17 cellular contexts compared by ENCODE assay signal in genomic region chr7:412731-413356, GRCh38.
DNase-seq lines count a peak whose midpoint lies in the region; ATAC-seq, FAIRE-seq and TF ChIP-seq lines count a peak whose summit lies in the region.
"Had no signal": no experiment of that assay in that cellular context is flagged by ENCODE, and none has a peak within 500 bp of the region (broad histone marks: within the 10 kb centered on the region; RNA-seq: fewer than 3 reads in every experiment).

No MANE protein-coding gene starts in this region.

- no peak for TF ChIP-seq EP300 in H1 (IDR thresholded peaks at IDR 0.05; ENCODE audit: borderline replicate concordance in 1 of 2, low read depth in 2 of 2, low read length in 2 of 2)
- no peak for TF ChIP-seq EP300 in sigmoid colon (IDR thresholded peaks at IDR 0.05)

- no peak overlapping the region for H4K8ac ChIP-seq in H1 (ENCODE audit: extremely low read depth, insufficient read depth, low read length)

- TF ChIP-seq RAD21 in H1 (IDR thresholded peaks at IDR 0.05 in 1 of 2, conservative IDR thresholded peaks at IDR 0.05 in 1 of 2; ENCODE audit: low read depth in 2 of 2, low read length in 2 of 2): no peak

- H2BK120ac ChIP-seq in H1 (replicated peaks; ENCODE audit: low read depth, low read length): no peak overlapping the region

- H3K4me3 ChIP-seq in heart right ventricle: no peak overlapping the region
- H3K4me3 ChIP-seq in H1 (ENCODE audit: extremely low read depth in 1 of 4, insufficient read depth in 2 of 4, low read depth in 3 of 4, low read length in 4 of 4): no peak overlapping the region
- H3K4me3 ChIP-seq in spleen: no peak overlapping the region
- H3K4me3 ChIP-seq in sigmoid colon: no peak overlapping the region
- H3K4me3 ChIP-seq: GM12878, GM23338, Peyer's patch had no signal

- CTCF ChIA-PET in H1 (lab: Charles Lee; ENCODE audit: partially characterized antibody): interaction anchor here (1.2 to 1.4 kb wide), 2 partner anchors 43 to 71 kb away, joined by 3 to 4 read pairs; no protein-coding TSS in a partner anchor

- intact Hi-C loops in Right ventricle myocardium inferior (cut with DNase I): no loop called here
- intact Hi-C loops in heart right ventricle (cut with DNase I): no loop called here
- intact Hi-C loops in spleen (cut with DNase I; ENCODE audit: low total_unique reads): no loop called here
- intact Hi-C loops in sigmoid colon (cut with DNase I): no loop called here

- no peak for ATAC-seq in Right ventricle myocardium inferior
- ATAC-seq in heart right ventricle: no peak
- no peak for ATAC-seq in HG02852 (IDR thresholded peaks at IDR 0.05; ENCODE audit: unreplicated experiment)
- ATAC-seq: GM12878, GM23338 had no signal

- H3K79me1 ChIP-seq in H1 (ENCODE audit: low read depth, low read length): no peaks in the 10 kb centered on the region

- TF ChIP-seq POLR2A in H1 (IDR thresholded peaks at IDR 0.05; ENCODE audit: control extremely low read depth in 1 of 2, low read depth in 2 of 2, low read length in 2 of 2) (no peak), spleen (IDR thresholded peaks at IDR 0.05) (no peak), sigmoid colon (IDR thresholded peaks at IDR 0.05) (no peak)

- H4K91ac ChIP-seq in H1 (replicated peaks; ENCODE audit: insufficient read length, low read length): no peak overlapping the region

- H4K20me1 ChIP-seq in H1 (replicated peaks in 1 of 2; ENCODE audit: control insufficient read depth in 1 of 2, insufficient read depth in 2 of 2, low read length in 2 of 2): peaks cover 0 to 2% of the 10 kb centered on the region in 2 experiments

- peaks cover 0 to 13% (median 9%) of the 10 kb centered on the region in 11 donors for H3K9me3 ChIP-seq in heart right ventricle
- peaks cover 5 to 8% of the 10 kb centered on the region in 2 experiments; a peak in 3 of 4 replicates for H3K9me3 ChIP-seq in H1 (ENCODE audit: insufficient read depth in 2 of 2, low read depth in 1 of 2, low read length in 1 of 2)
- peaks cover 2 to 12% (median 10%) of the 10 kb centered on the region in 8 donors for H3K9me3 ChIP-seq in spleen
- H3K9me3 ChIP-seq in sigmoid colon: peaks cover 2 to 7% (median 6%) of the 10 kb centered on the region in 4 donors
- H3K9me3 ChIP-seq: Peyer's patch had no signal

- no peak overlapping the region for H3K56ac ChIP-seq in H1 (replicated peaks; ENCODE audit: insufficient read length, low read depth, low read length)

- no peak overlapping the region for H3K4ac ChIP-seq in H1 (replicated peaks; ENCODE audit: insufficient read length, low read depth, low read length)

- no peaks in the 10 kb centered on the region for H3K4me1 ChIP-seq in heart right ventricle
- H3K4me1 ChIP-seq in H1 (replicated peaks in 1 of 4; ENCODE audit: control insufficient read depth in 3 of 4, insufficient read depth in 4 of 4, low read length in 3 of 4): peaks cover 0 to 3% (median under 1%) of the 10 kb centered on the region in 4 experiments; a peak in 2 of 7 replicates
- H3K4me1 ChIP-seq in spleen: no peaks in the 10 kb centered on the region
- no peaks in the 10 kb centered on the region for H3K4me1 ChIP-seq in sigmoid colon
- H3K4me1 ChIP-seq: Caco-2, Peyer's patch had no signal

- H3K27ac ChIP-seq in heart right ventricle (no peak overlapping the region), H1 (ENCODE audit: low read depth, low read length) (no peak overlapping the region), spleen (no peak overlapping the region), sigmoid colon (no peak overlapping the region)
- H3K27ac ChIP-seq: Peyer's patch had no signal

- H2BK15ac ChIP-seq in H1 (ENCODE audit: low read length): no peak overlapping the region

- H2AFZ ChIP-seq in H1 (ENCODE audit: low read length): no peak overlapping the region
- H2AFZ ChIP-seq: GM23338 had no signal

- H3K14ac ChIP-seq in H1 (ENCODE audit: insufficient read length): no peak overlapping the region

- POLR2A ChIA-PET in H1 (lab: Charles Lee; ENCODE audit: partially characterized antibody): interaction anchor here (1.0 kb wide), 2 partner anchors 16 to 19 kb away, joined by 3 read pairs; no protein-coding TSS in a partner anchor

- no peak overlapping the region for H3K4me2 ChIP-seq in H1 (ENCODE audit: insufficient read depth in 1 of 2, low read depth in 2 of 2, low read length in 2 of 2)
- H3K4me2 ChIP-seq: GM23338 had no signal

- FAIRE-seq in H1 (lab: Jason Lieb, UNC): no peak
- FAIRE-seq: GM12878 had no signal

- H3K79me2 ChIP-seq in H1 (ENCODE audit: control insufficient read depth in 1 of 2, insufficient read depth in 2 of 2, low read length in 2 of 2): no peaks in the 10 kb centered on the region

- H3K23ac ChIP-seq in H1 (ENCODE audit: insufficient read length): no peak overlapping the region

- peak; percentile 42 for DNase-seq in Right ventricle myocardium inferior (ENCODE audit: missing footprints)
- DNase-seq in heart right ventricle: no peak
- DNase-seq in NCI-H1694 (lab: John Stamatoyannopoulos, UW): peak; percentile 50
- DNase-seq in H1 (ENCODE audit: low read depth in 1 of 2, low spot score in 2 of 2): no peak
- DNase-seq in spleen: peak; percentile 35
- DNase-seq in sigmoid colon: no peak
- no peak for DNase-seq in AML-193 (lab: John Stamatoyannopoulos, UW)
- DNase-seq: HFFc6, MM.1S, NCI-H1105, NCI-H187 treated with DMSO at 0.1 percent for 48 hours, NCI-H510A treated with DMSO at 0.1 percent for 48 hours had no signal

- WGBS in heart right ventricle, 2 donors: 93% methylated on average over 23 of the region's 23 CpGs
- WGBS in H1 (ENCODE audit: extremely low coverage in 1 of 2, insufficient coverage in 1 of 2, insufficient read length in 1 of 2, insufficient replicate concordance in 2 of 2, low coverage in 1 of 2, low lambda C conversion rate in 2 of 2, missing lambda C conversion rate in 1 of 2), 2 experiments: 93% methylated on average over 17 of the region's 23 CpGs; no CpG with 5 or more reads in 1 of the 2 experiments
- 88 to 93% (median 92%) methylated on average over 23 of the region's 23 CpGs for WGBS in spleen, 5 donors
- WGBS in sigmoid colon, 2 donors: 86 to 88% methylated on average over 23 of the region's 23 CpGs

- no peak overlapping the region for H4K5ac ChIP-seq in H1 (ENCODE audit: insufficient read length, low read depth, low read length)

- H3K27me3 ChIP-seq in heart right ventricle: peaks cover 0 to 25% (median 21%) of the 10 kb centered on the region in 7 donors
- H3K27me3 ChIP-seq in H1 (replicated peaks in 1 of 4; ENCODE audit: control insufficient read depth in 3 of 4, extremely low read depth in 1 of 4, insufficient read depth in 3 of 4, low read length in 3 of 4): no peaks in the 10 kb centered on the region
- peaks cover 0 to 18% (median 0%) of the 10 kb centered on the region in 7 donors for H3K27me3 ChIP-seq in spleen (replicated peaks in 1 of 7)
- peaks cover 0 to 14% (median 0%) of the 10 kb centered on the region in 3 donors for H3K27me3 ChIP-seq in sigmoid colon
- H3K27me3 ChIP-seq: Peyer's patch had no signal

- H3K36me3 ChIP-seq in heart right ventricle (no peaks in the 10 kb centered on the region), H1 (ENCODE audit: control insufficient read depth in 2 of 4, insufficient read depth in 4 of 4, low read length in 3 of 4) (no peaks in the 10 kb centered on the region), spleen (no peaks in the 10 kb centered on the region), sigmoid colon (no peaks in the 10 kb centered on the region)
- H3K36me3 ChIP-seq: Peyer's patch had no signal

- 0 out of 2 replicates have a peak overlapping the region, but pooled peaks have one; percentile 27 for H2BK5ac ChIP-seq in H1 (ENCODE audit: low read depth, low read length)

- no peak overlapping the region for H2BK20ac ChIP-seq in H1 (ENCODE audit: low read length)

- no peak overlapping the region for H3K9ac ChIP-seq in H1 (replicated peaks in 1 of 4; ENCODE audit: extremely low read depth in 1 of 4, low read depth in 3 of 4, low read length in 3 of 4)

- peaks cover 4% of the 10 kb centered on the region; the same call in 1 of the 2 replicates for H3K23me2 ChIP-seq in H1 (ENCODE audit: low read depth, low read length)

- H2BK12ac ChIP-seq in H1 (ENCODE audit: low read depth, low read length): no peak overlapping the region

- TF ChIP-seq CTCF in heart right ventricle (IDR thresholded peaks at IDR 0.05) (no peak), H1 (IDR thresholded peaks at IDR 0.05; ENCODE audit: control extremely low read depth in 1 of 3, insufficient read depth in 1 of 3, low read depth in 1 of 3, low read length in 3 of 3) (no peak), spleen (IDR thresholded peaks at IDR 0.05 in 8 of 11, conservative IDR thresholded peaks at IDR 0.05 in 3 of 11) (no peak), sigmoid colon (IDR thresholded peaks at IDR 0.05) (no peak)

- no peak overlapping the region for H2AK5ac ChIP-seq in H1 (ENCODE audit: low read depth, low read length)

- H3K18ac ChIP-seq in H1 (ENCODE audit: extremely low read depth, low read length): no peak overlapping the region

TF ChIP-seq in H1, 55 proteins besides CTCF, POLR2A, EP300 and RAD21 (continues in another document):
- TF ChIP-seq YY1 (IDR thresholded peaks at IDR 0.05; ENCODE audit: low read depth, low read length) (no peak), BACH1 (IDR thresholded peaks at IDR 0.05; ENCODE audit: low read length) (no peak), CEBPB (IDR thresholded peaks at IDR 0.05; ENCODE audit: low read depth, low read length) (no peak), SIN3A (conservative IDR thresholded peaks at IDR 0.05 in 1 of 2, IDR thresholded peaks at IDR 0.05 in 1 of 2; ENCODE audit: low read depth in 1 of 2, low read length in 2 of 2) (no peak), CHD1 (IDR thresholded peaks at IDR 0.05; ENCODE audit: low read depth, low read length) (no peak), TCF12 (IDR thresholded peaks at IDR 0.05; ENCODE audit: low read depth, low read length) (no peak), HDAC6 (IDR thresholded peaks at IDR 0.05; ENCODE audit: low read depth, low read length) (no peak), CTBP2 (IDR thresholded peaks at IDR 0.05; ENCODE audit: borderline replicate concordance, insufficient read depth, insufficient read length, low read length) (no peak), PHF8 (conservative IDR thresholded peaks at IDR 0.05; ENCODE audit: low read depth, low read length) (no peak), MAFK (IDR thresholded peaks at IDR 0.05; ENCODE audit: low read depth, low read length) (no peak), SIX5 (IDR thresholded peaks at IDR 0.05; ENCODE audit: low read depth, low read length) (no peak), CREB1 (IDR thresholded peaks at IDR 0.05) (no peak), MAX (IDR thresholded peaks at IDR 0.05) (no peak), E2F6 (IDR thresholded peaks at IDR 0.05) (no peak)

Comparison
In these comparisons a context has a peak if more than half of its experiments do, and no peak if none do; other contexts are left out.
1. DNase-seq: peak in Right ventricle myocardium inferior (single experiment), NCI-H1694 (single experiment) and spleen (single experiment); none in heart right ventricle (0 of 2), H1 (0 of 2), sigmoid colon (single experiment) and AML-193 (0 of 2).